15 cellular contexts compared by ENCODE assay signal in the genomic region with DNA sequence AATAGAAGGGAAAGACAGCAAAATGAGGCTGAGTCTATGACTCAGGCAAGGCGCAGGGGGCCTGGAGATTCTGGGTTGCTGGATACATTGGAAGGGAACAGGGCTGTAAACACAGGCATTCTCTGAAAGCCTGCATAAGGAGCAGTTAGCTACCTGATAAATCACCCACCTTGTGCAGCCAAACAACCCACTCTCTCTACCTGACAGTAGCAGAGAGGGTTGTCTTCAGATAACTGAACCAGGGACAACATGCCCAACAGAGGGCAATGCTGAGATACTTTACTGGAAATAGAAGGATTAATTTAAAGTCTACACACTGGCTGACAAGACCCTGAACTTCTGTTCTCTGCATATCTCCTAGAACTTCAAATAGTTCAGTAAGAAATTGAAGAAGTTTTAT.
DNase-seq lines count a peak whose midpoint lies in the region; ATAC-seq and TF ChIP-seq lines count a peak whose summit lies in the region.
"Had no signal": no experiment of that assay in that cellular context is flagged by ENCODE, and none has a peak within 500 bp of the region (broad histone marks: within the 10 kb centered on the region; RNA-seq: fewer than 3 reads in every experiment).

No MANE protein-coding gene starts in this region.

- no peaks in the 10 kb centered on the region for H3K27me3 Mint-ChIP-seq in activated CD4-positive, alpha-beta T cell treated with anti-CD3 and anti-CD28 coated beads, Interleukin-2, amount 10 ng/mL, durations not matched to agents 7 days and 5 days
- no peaks in the 10 kb centered on the region for H3K27me3 Mint-ChIP-seq in osteocyte (ENCODE audit: unreplicated experiment)
- H3K27me3 Mint-ChIP-seq: dendritic cell treated with granulocyte-macrophage colony-stimulating factor and Interleukin-4, amounts not matched to agents 40 ng/mL and 50 ng/mL, for 4 days; stimulated activated memory B cell treated with anti-CD40 and anti-IgM and Interleukin-4, amounts not matched to agents 10 μg/mL and 1 μg/mL and 100 μg/mL, for 72 hours had no signal

- no peak overlapping the region for H3K27ac Mint-ChIP-seq in activated CD4-positive, alpha-beta T cell treated with anti-CD3 and anti-CD28 coated beads, Interleukin-2, amount 10 ng/mL, durations not matched to agents 7 days and 5 days
- H3K27ac Mint-ChIP-seq in osteocyte (ENCODE audit: unreplicated experiment), result no peak overlapping the region
- H3K27ac Mint-ChIP-seq: activated naive CD8-positive, alpha-beta T cell; dendritic cell treated with granulocyte-macrophage colony-stimulating factor and Interleukin-4, amounts not matched to agents 40 ng/mL and 50 ng/mL, for 4 days; stimulated activated memory B cell treated with anti-CD40 and anti-IgM and Interleukin-4, amounts not matched to agents 10 μg/mL and 1 μg/mL and 100 μg/mL, for 72 hours had no signal

- H3K4me3 Mint-ChIP-seq in activated CD4-positive, alpha-beta T cell treated with anti-CD3 and anti-CD28 coated beads, Interleukin-2, amount 10 ng/mL, durations not matched to agents 7 days and 5 days, result no peak overlapping the region
- H3K4me3 Mint-ChIP-seq in osteocyte (ENCODE audit: unreplicated experiment), result no peak overlapping the region
- H3K4me3 Mint-ChIP-seq: activated naive CD8-positive, alpha-beta T cell; dendritic cell treated with granulocyte-macrophage colony-stimulating factor and Interleukin-4, amounts not matched to agents 40 ng/mL and 50 ng/mL, for 4 days; stimulated activated memory B cell treated with anti-CD40 and anti-IgM and Interleukin-4, amounts not matched to agents 10 μg/mL and 1 μg/mL and 100 μg/mL, for 72 hours had no signal

- intact Hi-C loops in Panc1 (cut with micrococcal nuclease; ENCODE audit: unreplicated experiment), result no loop called here

- in situ Hi-C loops in Panc1 (cut with HindIII; ENCODE audit: low pct_unique_long_range_greater_than_20kb, low sequenced_read_pairs), result no loop called here

- H3K27ac ChIP-seq in Panc1 (ENCODE audit: low read length) (no peak overlapping the region), hepatocyte (no peak overlapping the region)
- H3K27ac ChIP-seq: BLaER1, Peyer's patch had no signal

- H3K4me2 ChIP-seq in hepatocyte, result no peak overlapping the region
- H3K4me2 ChIP-seq: BLaER1 had no signal

- BruUV-seq in Panc1 (replicated peaks; lab: Mats Ljungman, UMichigan), result no TSS peak

- no peak overlapping the region for H3K4me3 ChIP-seq in BJ (ENCODE audit: low read depth, low read length)
- H3K4me3 ChIP-seq in H7 (ENCODE audit: insufficient read depth, low read depth, low read length), result no peak overlapping the region
- H3K4me3 ChIP-seq in Panc1 (ENCODE audit: low read depth in 2 of 2, low read length in 2 of 2), result no peak overlapping the region
- no peak overlapping the region for H3K4me3 ChIP-seq in hepatocyte
- H3K4me3 ChIP-seq: BLaER1, Peyer's patch had no signal

- POLR2A ChIA-PET in BJ (lab: Charles Lee) (no interaction called here), Panc1 (lab: Charles Lee) (no interaction called here)
- POLR2A ChIA-PET in activated CD4-positive, alpha-beta T cell treated with anti-CD3 and anti-CD28 coated beads, Interleukin-2, amount 10 ng/mL, durations not matched to agents 7 days and 5 days (lab: Charles Lee), result no interaction called here

- H3K36me3 ChIP-seq in BJ (ENCODE audit: control insufficient read depth, insufficient read depth, low read length) (no peaks in the 10 kb centered on the region), H7 (replicated peaks; ENCODE audit: control insufficient read depth, insufficient read depth, low read length) (no peaks in the 10 kb centered on the region), Panc1 (ENCODE audit: control insufficient read depth, insufficient read depth, low read length) (no peaks in the 10 kb centered on the region), hepatocyte (replicated peaks; ENCODE audit: insufficient read depth, low read depth) (no peaks in the 10 kb centered on the region)
- H3K36me3 ChIP-seq: BLaER1, Peyer's patch had no signal

- no peaks in the 10 kb centered on the region for H3K9me3 ChIP-seq in Panc1 (ENCODE audit: control insufficient read depth, insufficient read depth, low read depth, low read length)
- H3K9me3 ChIP-seq in hepatocyte (ENCODE audit: low read depth), result no peaks in the 10 kb centered on the region
- H3K9me3 ChIP-seq: BLaER1, Peyer's patch had no signal

- H3K9me3 Mint-ChIP-seq in activated CD4-positive, alpha-beta T cell treated with anti-CD3 and anti-CD28 coated beads, Interleukin-2, amount 10 ng/mL, durations not matched to agents 7 days and 5 days, result no peaks in the 10 kb centered on the region
- no peaks in the 10 kb centered on the region for H3K9me3 Mint-ChIP-seq in osteocyte (ENCODE audit: unreplicated experiment)
- H3K9me3 Mint-ChIP-seq: dendritic cell treated with granulocyte-macrophage colony-stimulating factor and Interleukin-4, amounts not matched to agents 40 ng/mL and 50 ng/mL, for 4 days; stimulated activated memory B cell treated with anti-CD40 and anti-IgM and Interleukin-4, amounts not matched to agents 10 μg/mL and 1 μg/mL and 100 μg/mL, for 72 hours had no signal

- no peak for DNase-seq in BJ (ENCODE audit: low read depth)
- peak; percentile 7 for DNase-seq in H7
- no peak for DNase-seq in Panc1 (ENCODE audit: low read depth, low spot score)
- DNase-seq in hepatocyte (ENCODE audit: low spot score), result no peak
- no peak for DNase-seq in activated CD4-positive, alpha-beta T cell treated with anti-CD3 and anti-CD28 coated beads, Interleukin-2, amount 10 ng/mL, durations not matched to agents 7 days and 5 days
- DNase-seq in osteocyte (ENCODE audit: extremely low spot score, unreplicated experiment), result no peak
- DNase-seq in amniotic stem cell (lab: John Stamatoyannopoulos, UW), result no peak
- DNase-seq: glutamatergic neuron, Peyer's patch, T1000 had no signal

- H3K36me3 Mint-ChIP-seq in activated CD4-positive, alpha-beta T cell treated with anti-CD3 and anti-CD28 coated beads, Interleukin-2, amount 10 ng/mL, durations not matched to agents 7 days and 5 days (ENCODE audit: low read depth), result no peaks in the 10 kb centered on the region
- no peaks in the 10 kb centered on the region for H3K36me3 Mint-ChIP-seq in osteocyte (ENCODE audit: unreplicated experiment)
- H3K36me3 Mint-ChIP-seq: activated naive CD8-positive, alpha-beta T cell; stimulated activated memory B cell treated with anti-CD40 and anti-IgM and Interleukin-4, amounts not matched to agents 10 μg/mL and 1 μg/mL and 100 μg/mL, for 72 hours had no signal

- CTCF ChIA-PET in BJ (lab: Yijun Ruan, JAX) (no interaction called here), Panc1 (lab: Charles Lee) (no interaction called here)
- CTCF ChIA-PET in activated CD4-positive, alpha-beta T cell treated with anti-CD3 and anti-CD28 coated beads, Interleukin-2, amount 10 ng/mL, durations not matched to agents 7 days and 5 days (lab: Charles Lee), result no interaction called here

- H3K4me1 ChIP-seq in Panc1 (ENCODE audit: control insufficient read depth, insufficient read depth, low read length) (no peaks in the 10 kb centered on the region), hepatocyte (ENCODE audit: insufficient read depth) (no peaks in the 10 kb centered on the region)
- H3K4me1 ChIP-seq: BLaER1, Peyer's patch had no signal

- no peak overlapping the region for H2AFZ ChIP-seq in hepatocyte

- H3K4me1 Mint-ChIP-seq in activated CD4-positive, alpha-beta T cell treated with anti-CD3 and anti-CD28 coated beads, Interleukin-2, amount 10 ng/mL, durations not matched to agents 7 days and 5 days, result no peaks in the 10 kb centered on the region
- H3K4me1 Mint-ChIP-seq in osteocyte (ENCODE audit: unreplicated experiment), result no peaks in the 10 kb centered on the region
- H3K4me1 Mint-ChIP-seq: stimulated activated memory B cell treated with anti-CD40 and anti-IgM and Interleukin-4, amounts not matched to agents 10 μg/mL and 1 μg/mL and 100 μg/mL, for 72 hours had no signal

- H4K20me1 ChIP-seq in hepatocyte (ENCODE audit: insufficient read depth, poor library complexity, severe bottlenecking), result no peaks in the 10 kb centered on the region
- H4K20me1 ChIP-seq: BLaER1 had no signal

- ATAC-seq in Panc1 (no peak), HG02981 (IDR thresholded peaks at IDR 0.05; ENCODE audit: unreplicated experiment) (no peak)
- ATAC-seq: stimulated activated memory B cell treated with anti-CD40 and anti-IgM and Interleukin-4, amounts not matched to agents 10 μg/mL and 1 μg/mL and 100 μg/mL, for 72 hours had no signal

- 90% methylated on average over 1 of the region's 1 CpG for WGBS in hepatocyte (ENCODE audit: low lambda C conversion rate, missing lambda C conversion rate)

- H3K27me3 ChIP-seq in BJ (ENCODE audit: control insufficient read depth, insufficient read depth, low read length) (no peaks in the 10 kb centered on the region), H7 (ENCODE audit: control insufficient read depth, insufficient read depth, low read length) (no peaks in the 10 kb centered on the region), Panc1 (ENCODE audit: control insufficient read depth, insufficient read depth, low read length) (no peaks in the 10 kb centered on the region), hepatocyte (no peaks in the 10 kb centered on the region)
- H3K27me3 ChIP-seq: BLaER1, Peyer's patch had no signal

- H3K9me2 ChIP-seq in hepatocyte (replicated peaks; ENCODE audit: insufficient read depth), result no peaks in the 10 kb centered on the region

- H3K79me2 ChIP-seq in hepatocyte, result no peaks in the 10 kb centered on the region

- TF ChIP-seq CTCF in BJ (IDR thresholded peaks at IDR 0.05; ENCODE audit: insufficient read depth, low read depth, low read length) (0 out of 2 replicates have a peak, but pooled peaks have one; percentile 19), Panc1 (IDR thresholded peaks at IDR 0.05) (peak; percentile 18; the same call in 1 of the 2 replicates), hepatocyte (IDR thresholded peaks at IDR 0.05; ENCODE audit: poor library complexity) (peak; percentile 9), osteocyte (IDR thresholded peaks at IDR 0.05) (no peak)
